In genomic region chr18:3960977-3961376, GRCh38 we compare ENCODE assay signal across 22 cellular contexts.
DNase-seq lines count a peak whose midpoint lies in the region; ATAC-seq, FAIRE-seq and TF ChIP-seq lines count a peak whose summit lies in the region.
"Had no signal": no experiment of that assay in that cellular context is flagged by ENCODE, and none has a peak within 500 bp of the region (broad histone marks: within the 10 kb centered on the region; RNA-seq: fewer than 3 reads in every experiment).

No MANE protein-coding gene starts in this region.

- no peak overlapping the region for H3K27ac ChIP-seq in GM23338 (ENCODE audit: low read depth)
- H3K27ac ChIP-seq in neuronal stem cell (replicated peaks; ENCODE audit: low read length), result peak overlapping the region; percentile 59
- H3K27ac ChIP-seq: HL-60 had no signal

- no peak overlapping the region for H3K23ac ChIP-seq in neuronal stem cell (ENCODE audit: low read depth, low read length, poor library complexity)

- no peak overlapping the region for H3K14ac ChIP-seq in neuronal stem cell (ENCODE audit: low read length)

- H2BK12ac ChIP-seq in neuronal stem cell (ENCODE audit: low read length), result no peak overlapping the region

- no peak overlapping the region for H2BK5ac ChIP-seq in neuronal stem cell (ENCODE audit: low read length)

- H3K36me3 ChIP-seq in GM23338 (ENCODE audit: insufficient read depth), result no peaks in the 10 kb centered on the region
- H3K36me3 ChIP-seq in neuronal stem cell (replicated peaks in 1 of 2; ENCODE audit: control insufficient read depth in 2 of 2, insufficient read depth in 2 of 2, low read length in 2 of 2), result no peaks in the 10 kb centered on the region
- H3K36me3 ChIP-seq: BE2C, HAP-1 had no signal

- H3K9ac ChIP-seq in neuronal stem cell (ENCODE audit: low read depth, low read length, poor library complexity), result no peak overlapping the region

- no peaks in the 10 kb centered on the region for H3K79me2 ChIP-seq in GM23338 (replicated peaks; ENCODE audit: insufficient read depth)

- DNase-seq in EL (peak; percentile 8), GM23338 (ENCODE audit: low spot score) (no peak), neuronal stem cell (ENCODE audit: low spot score) (no peak), urothelium cell line (ENCODE audit: low spot score) (no peak), NCI-H2196 treated with DMSO at 0.1 percent for 48 hours (lab: John Stamatoyannopoulos, UW; ENCODE audit: unreplicated experiment) (no peak)
- DNase-seq: ACHN; BE2C; C1 segment of cervical spinal cord; CD4-positive, CD25-positive, alpha-beta regulatory T cell; CD8-positive, alpha-beta memory T cell; COR-L47; DMS 273 treated with DMSO at 0.1 percent for 48 hours; DMS53; DND-41; IMR-90 had no signal

- peaks cover 4% of the 10 kb centered on the region; the same call in 1 of the 3 replicates for H3K36me3 Mint-ChIP-seq in GM23338 (ENCODE audit: low read depth)
- H3K36me3 Mint-ChIP-seq: CD4-positive, CD25-positive, alpha-beta regulatory T cell; CD8-positive, alpha-beta memory T cell had no signal

- 0 out of 2 replicates have a peak overlapping the region, but pooled peaks have one; percentile 6 for H3K27ac Mint-ChIP-seq in GM23338
- H3K27ac Mint-ChIP-seq: CD4-positive, CD25-positive, alpha-beta regulatory T cell; CD8-positive, alpha-beta memory T cell had no signal

- H3K4me1 Mint-ChIP-seq in GM23338, result peaks cover 18% of the 10 kb centered on the region
- H3K4me1 Mint-ChIP-seq: CD4-positive, CD25-positive, alpha-beta regulatory T cell; CD8-positive, alpha-beta memory T cell had no signal

- H3F3A ChIP-seq in GM23338 (replicated peaks; ENCODE audit: low read depth), result no peaks in the 10 kb centered on the region

- WGBS in neuronal stem cell (ENCODE audit: extremely low coverage in 2 of 2, insufficient read length in 2 of 2, insufficient replicate concordance in 1 of 2), 2 donors, result no CpG with 5 or more reads among the region's 7 CpGs

- H3K4me1 ChIP-seq in GM23338 (ENCODE audit: insufficient read depth) (peaks cover 17% of the 10 kb centered on the region; the same call in 1 of the 2 replicates), neuronal stem cell (ENCODE audit: control insufficient read depth in 2 of 2, insufficient read depth in 1 of 2, low read depth in 1 of 2, low read length in 2 of 2) (peaks cover 5 to 11% of the 10 kb centered on the region in 2 donors)
- H3K4me1 ChIP-seq: BE2C, HAP-1 had no signal

- H2BK15ac ChIP-seq in neuronal stem cell (ENCODE audit: low read length), result peak overlapping the region; percentile 12

- H2AFZ ChIP-seq in GM23338, result no peak overlapping the region
- H2AFZ ChIP-seq in neuronal stem cell (ENCODE audit: low read length), result no peak overlapping the region

- H3K4me3 Mint-ChIP-seq in GM23338, result no peak overlapping the region
- H3K4me3 Mint-ChIP-seq: CD4-positive, CD25-positive, alpha-beta regulatory T cell; CD8-positive, alpha-beta memory T cell had no signal

- no peak for TF ChIP-seq CTCF in GM23338 (conservative IDR thresholded peaks at IDR 0.05; ENCODE audit: low read depth in 2 of 2)

- peaks cover 3% of the 10 kb centered on the region; the same call in 2 of the 3 replicates for H3K9me3 Mint-ChIP-seq in GM23338

- peak; percentile 46 for FAIRE-seq in urothelium cell line (lab: Jason Lieb, UNC)
- FAIRE-seq: A204.1, G401.6, GM12891, GM19239 had no signal

- no peaks in the 10 kb centered on the region for H3K9me2 ChIP-seq in GM23338 (ENCODE audit: insufficient read depth)

- H4K91ac ChIP-seq in neuronal stem cell (ENCODE audit: low read depth, low read length, poor library complexity), result no peak overlapping the region

- H3K9me3 ChIP-seq in neuronal stem cell (replicated peaks in 1 of 2; ENCODE audit: control insufficient read depth in 2 of 2, insufficient read depth in 1 of 2, low read depth in 1 of 2, low read length in 2 of 2), result no peaks in the 10 kb centered on the region
- H3K9me3 ChIP-seq: BE2C, HAP-1 had no signal

- H3K27me3 ChIP-seq in GM23338 (ENCODE audit: insufficient read depth) (no peaks in the 10 kb centered on the region), neuronal stem cell (ENCODE audit: control insufficient read depth in 3 of 3, insufficient read depth in 3 of 3, low read depth in 1 of 3, low read length in 3 of 3) (no peaks in the 10 kb centered on the region)
- H3K27me3 ChIP-seq: BE2C had no signal

- no peak overlapping the region for H4K8ac ChIP-seq in neuronal stem cell (ENCODE audit: low read depth, low read length)

- H3K79me1 ChIP-seq in neuronal stem cell (ENCODE audit: low read depth, low read length), result no peaks in the 10 kb centered on the region

- H3K4ac ChIP-seq in neuronal stem cell (ENCODE audit: low read length), result no peak overlapping the region

- H3K4me2 ChIP-seq in GM23338 (no peak overlapping the region), neuronal stem cell (ENCODE audit: insufficient read depth, low read length, poor library complexity, severe bottlenecking) (no peak overlapping the region)

- H3K27me3 Mint-ChIP-seq in GM23338 (ENCODE audit: insufficient read depth, low read depth, poor library complexity), result peaks cover 4% of the 10 kb centered on the region

- no peaks in the 10 kb centered on the region for H4K20me1 ChIP-seq in GM23338 (replicated peaks; ENCODE audit: insufficient read depth)

- H3K4me3 ChIP-seq in GM23338 (no peak overlapping the region), neuronal stem cell (ENCODE audit: low read length in 2 of 2) (no peak overlapping the region)
- H3K4me3 ChIP-seq: HAP-1 had no signal

- H2BK120ac ChIP-seq in neuronal stem cell (ENCODE audit: low read depth, low read length), result no peak overlapping the region

- H3K18ac ChIP-seq in neuronal stem cell (ENCODE audit: low read length), result peak overlapping the region; percentile 40

- ATAC-seq in GM23338, result no peak
- ATAC-seq in HG03439 (IDR thresholded peaks at IDR 0.05; ENCODE audit: unreplicated experiment), result no peak

- peak overlapping the region; percentile 73 for H2AK5ac ChIP-seq in neuronal stem cell (ENCODE audit: low read depth, low read length)

TF ChIP-seq in GM23338, 12 proteins besides CTCF, POLR2A, EP300 and RAD21 (continues in another document):
- TF ChIP-seq ZNF462 (CRISPR knock-in tag; IDR thresholded peaks at IDR 0.05), result no peak
